In the genomic region with DNA sequence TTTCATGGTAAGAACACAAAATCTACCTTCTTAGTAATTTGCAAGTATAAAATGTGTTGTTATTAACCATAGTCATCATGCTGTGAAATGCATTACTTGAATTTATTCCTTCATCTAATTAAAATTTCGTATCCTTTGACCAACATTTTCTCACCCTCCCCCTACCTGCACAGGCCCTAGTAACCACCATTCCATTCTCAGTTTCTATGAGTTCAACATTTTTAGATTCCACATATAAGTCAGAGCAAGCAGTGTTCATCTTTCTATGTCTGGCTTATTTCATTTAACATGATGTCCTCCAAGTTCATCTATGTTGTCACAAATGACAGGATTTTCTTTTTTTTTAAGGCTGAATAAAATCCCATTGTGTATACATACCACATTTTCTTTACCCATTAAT, we compare ENCODE assay signal across 21 cellular contexts. TPM values are rescaled to one million over a fixed set of nuclear protein-coding genes. Genes with fewer than 3 reads are reported as not detected.
DNase-seq lines count a peak whose midpoint lies in the region; ATAC-seq and TF ChIP-seq lines count a peak whose summit lies in the region.
"Had no signal": no experiment of that assay in that cellular context is flagged by ENCODE, and none has a peak within 500 bp of the region (broad histone marks: within the 10 kb centered on the region; RNA-seq: fewer than 3 reads in every experiment).

No MANE protein-coding gene starts in this region.

- no peaks in the 10 kb centered on the region for H3K4me1 Mint-ChIP-seq in HFFc6 (ENCODE audit: low read depth)

- no peaks in the 10 kb centered on the region for H3K36me3 Mint-ChIP-seq in HFFc6 (ENCODE audit: low read depth)
- H3K36me3 Mint-ChIP-seq: CD8-positive, alpha-beta T cell had no signal

- TF ChIP-seq CTCF in HFFc6 (IDR thresholded peaks at IDR 0.05) = no peak

- no peak overlapping the region for H3K4me3 Mint-ChIP-seq in HFFc6
- H3K4me3 Mint-ChIP-seq: CD8-positive, alpha-beta T cell had no signal

- DNase-seq in DMS 273 (lab: John Stamatoyannopoulos, UW; ENCODE audit: unreplicated experiment) (no peak), NCI-H226 (no peak), HFFc6 (no peak)
- no peak for DNase-seq in stimulated activated CD4-positive, alpha-beta T cell treated with anti-CD3 and anti-CD28 coated beads, Interleukin-2, amount 100 ng/mL, for 48 hours
- DNase-seq: CD8-positive, alpha-beta T cell; DND-41; MG63; NCI-H1092 treated with DMSO at 0.1 percent for 48 hours; NCI-H1694 treated with DMSO at 0.1 percent for 48 hours; NCI-H2107; NCI-H2227 treated with DMSO at 0.1 percent for 48 hours; NCI-H524 treated with DMSO at 0.1 percent for 48 hours; SW 1271 had no signal

- ATAC-seq in GM18861 (IDR thresholded peaks at IDR 0.05; ENCODE audit: unreplicated experiment) (peak; percentile 42), GM19467 (IDR thresholded peaks at IDR 0.05; ENCODE audit: unreplicated experiment) (peak; percentile 58), HG02981 (IDR thresholded peaks at IDR 0.05; ENCODE audit: unreplicated experiment) (peak; percentile 68), HG03378 (IDR thresholded peaks at IDR 0.05; ENCODE audit: unreplicated experiment) (peak; percentile 55)
- ATAC-seq: CD8-positive, alpha-beta T cell; Panc1 had no signal

- peaks cover 2% of the 10 kb centered on the region for H3K27me3 Mint-ChIP-seq in HFFc6 (ENCODE audit: insufficient read depth)

- H3K9me3 Mint-ChIP-seq in HFFc6 = peaks cover 7% of the 10 kb centered on the region; the same call in 1 of the 2 replicates

- H3K27ac Mint-ChIP-seq in HFFc6 = no peak overlapping the region
- H3K27ac Mint-ChIP-seq: CD8-positive, alpha-beta T cell had no signal

RNA-seq across cellular contexts. Expression of gene CCDC179, which starts 43.5 kb away (rescaled TPM):
- total RNA-seq in HFFc6 (2021; fragmentation: NEBNext Ultra II Directional; extraction: Animal tissue kit (Norgen Biotek cat#: 25700)) = not detected
- total RNA-seq: A172; CD8-positive, alpha-beta T cell; HT-29; SK-MEL-5 had no signal
